Comparison of ENCODE assay signal across 1 cellular context in the genomic region with DNA sequence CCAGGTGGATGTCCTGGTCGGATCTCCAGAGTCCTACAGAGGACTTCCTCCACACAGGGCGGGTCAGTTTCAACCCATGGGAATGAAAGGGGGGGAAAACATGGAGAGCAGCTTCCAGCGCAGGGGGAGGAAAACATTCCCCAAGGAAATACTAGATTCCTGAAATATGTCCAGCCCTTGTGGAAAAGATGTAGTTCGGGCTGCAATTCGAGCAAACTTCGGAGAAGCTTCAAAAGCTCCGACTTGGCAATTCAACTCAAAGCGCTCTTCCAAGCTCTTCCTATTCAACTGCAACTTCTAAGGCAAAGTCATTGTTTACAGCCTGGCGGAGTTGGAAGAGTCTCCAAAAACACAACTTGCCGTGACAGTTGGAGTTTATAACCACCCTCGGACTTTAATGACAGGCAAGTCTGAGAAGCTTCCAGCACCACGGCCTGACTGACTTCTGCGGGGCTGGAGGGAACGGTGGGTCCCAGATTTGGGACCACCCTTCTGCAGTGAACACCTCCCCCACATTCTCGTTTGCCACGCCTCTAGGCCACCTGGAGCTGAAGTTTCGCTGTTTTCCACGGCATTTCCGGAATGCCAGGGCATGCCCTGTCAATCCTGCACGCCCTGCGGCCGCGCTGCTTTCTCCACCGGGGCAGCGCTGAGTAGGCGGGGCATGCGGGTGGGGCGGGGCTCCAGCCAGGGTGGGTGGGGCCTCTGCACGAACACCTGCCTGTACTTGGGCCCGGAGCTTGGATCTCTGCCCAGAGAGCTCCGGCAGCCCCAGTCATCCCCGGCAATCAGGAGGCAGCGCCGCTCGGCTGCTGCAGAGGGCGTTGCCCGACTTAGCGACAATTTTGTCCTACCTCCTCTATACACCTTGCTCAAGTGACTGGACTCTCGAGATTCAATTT.
TF ChIP-seq lines count a peak whose summit lies in the region.

No MANE protein-coding gene starts in this region.

TF ChIP-seq in HCT116, 20 proteins besides CTCF, POLR2A, EP300 and RAD21 (continued from another document):
- TF ChIP-seq, protein P1, sequence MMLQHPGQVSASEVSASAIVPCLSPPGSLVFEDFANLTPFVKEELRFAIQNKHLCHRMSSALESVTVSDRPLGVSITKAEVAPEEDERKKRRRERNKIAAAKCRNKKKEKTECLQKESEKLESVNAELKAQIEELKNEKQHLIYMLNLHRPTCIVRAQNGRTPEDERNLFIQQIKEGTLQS (IDR thresholded peaks at IDR 0.05): no peak
- TF ChIP-seq YY1 (IDR thresholded peaks at IDR 0.05; ENCODE audit: extremely low read depth, insufficient replicate concordance, low read depth, low read length) (peak; percentile 35), ZFX (IDR thresholded peaks at IDR 0.05) (no peak), SRF (IDR thresholded peaks at IDR 0.05; ENCODE audit: low read depth) (no peak), EZH2phosphoT487 (IDR thresholded peaks at IDR 0.05; ENCODE audit: borderline replicate concordance) (no peak)
- TF ChIP-seq, protein P2, sequence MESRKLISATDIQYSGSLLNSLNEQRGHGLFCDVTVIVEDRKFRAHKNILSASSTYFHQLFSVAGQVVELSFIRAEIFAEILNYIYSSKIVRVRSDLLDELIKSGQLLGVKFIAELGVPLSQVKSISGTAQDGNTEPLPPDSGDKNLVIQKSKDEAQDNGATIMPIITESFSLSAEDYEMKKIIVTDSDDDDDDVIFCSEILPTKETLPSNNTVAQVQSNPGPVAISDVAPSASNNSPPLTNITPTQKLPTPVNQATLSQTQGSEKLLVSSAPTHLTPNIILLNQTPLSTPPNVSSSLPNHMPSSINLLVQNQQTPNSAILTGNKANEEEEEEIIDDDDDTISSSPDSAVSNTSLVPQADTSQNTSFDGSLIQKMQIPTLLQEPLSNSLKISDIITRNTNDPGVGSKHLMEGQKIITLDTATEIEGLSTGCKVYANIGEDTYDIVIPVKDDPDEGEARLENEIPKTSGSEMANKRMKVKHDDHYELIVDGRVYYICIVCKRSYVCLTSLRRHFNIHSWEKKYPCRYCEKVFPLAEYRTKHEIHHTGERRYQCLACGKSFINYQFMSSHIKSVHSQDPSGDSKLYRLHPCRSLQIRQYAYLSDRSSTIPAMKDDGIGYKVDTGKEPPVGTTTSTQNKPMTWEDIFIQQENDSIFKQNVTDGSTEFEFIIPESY (IDR thresholded peaks at IDR 0.05; ENCODE audit: extremely low read depth, insufficient replicate concordance, low read length): no peak
- TF ChIP-seq, protein P3, sequence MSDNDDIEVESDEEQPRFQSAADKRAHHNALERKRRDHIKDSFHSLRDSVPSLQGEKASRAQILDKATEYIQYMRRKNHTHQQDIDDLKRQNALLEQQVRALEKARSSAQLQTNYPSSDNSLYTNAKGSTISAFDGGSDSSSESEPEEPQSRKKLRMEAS (IDR thresholded peaks at IDR 0.05): peak; percentile 90
